7 cellular contexts compared by ENCODE assay signal in the genomic region with DNA sequence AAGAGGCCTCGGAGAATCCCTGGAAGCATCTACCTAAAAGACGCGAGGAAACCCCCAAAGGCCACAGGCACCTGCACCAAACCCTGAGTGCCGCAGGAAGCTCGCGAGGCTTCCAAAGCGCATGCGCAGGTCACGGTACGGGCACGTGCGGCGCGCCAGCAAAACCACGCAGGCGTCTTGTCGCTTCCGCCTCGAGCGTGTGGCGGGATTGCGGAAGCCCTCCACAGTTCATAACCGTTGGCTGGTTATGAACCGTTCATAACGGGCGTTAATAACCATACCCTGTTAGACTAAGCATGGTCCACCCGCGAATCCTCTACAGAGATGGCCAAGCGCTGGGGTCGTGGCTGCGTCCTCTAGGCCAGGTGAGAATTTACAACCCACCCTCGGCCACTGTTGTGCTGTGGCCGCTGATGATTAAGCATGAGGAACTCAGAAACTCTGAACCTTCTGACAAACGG. TPM values are rescaled to one million over a fixed set of nuclear protein-coding genes. Genes with fewer than 3 reads are reported as not detected.
DNase-seq lines count a peak whose midpoint lies in the region; ATAC-seq and TF ChIP-seq lines count a peak whose summit lies in the region.

No MANE protein-coding gene starts in this region.

- WGBS in mammary epithelial cell (ENCODE audit: low coverage, missing lambda C conversion rate), result 81% methylated on average over 20 of the region's 34 CpGs

- no TSS peak for BruUV-seq in mammary epithelial cell (replicated peaks; lab: Mats Ljungman, UMichigan)

- H3K9me3 ChIP-seq in WERI-Rb-1 (ENCODE audit: severe bottlenecking) (no peaks in the 10 kb centered on the region), mammary epithelial cell (replicated peaks; ENCODE audit: insufficient read depth, low read length) (no peaks in the 10 kb centered on the region)

- DNase-seq in HFF-Myc (ENCODE audit: extremely low read depth, low read depth) (peak; percentile 4), WERI-Rb-1 (peak; percentile 74), mammary epithelial cell (peak; percentile 33), lung microvascular endothelial cell (ENCODE audit: low read depth in 2 of 2) (peak; percentile 60 to 74), mesothelial cell of epicardium (ENCODE audit: low spot score in 2 of 2, unreplicated experiment in 2 of 2) (no peak)
- DNase-seq in stimulated activated CD8-positive, alpha-beta memory T cell treated with anti-CD3 and anti-CD28 coated beads, Interleukin-15, amount 100 ng/mL, for 1 hour (ENCODE audit: low read depth), result peak; percentile 68

- in situ Hi-C loops in mammary epithelial cell (cut with MboI; ENCODE audit: low sequenced_read_pairs in 2 of 2), result loop anchor here (5.0 kb wide), 2 partner anchors 155 to 160 kb away; no protein-coding TSS in a partner anchor

- intact Hi-C loops in mammary epithelial cell (cut with micrococcal nuclease), result no loop called here

- no peak overlapping the region for H2AFZ ChIP-seq in mammary epithelial cell (ENCODE audit: low read depth, low read length)

- TF ChIP-seq CTCF in HFF-Myc (IDR thresholded peaks at IDR 0.05; ENCODE audit: low read depth, low read length, missing control alignments), result no peak
- TF ChIP-seq CTCF in WERI-Rb-1 (IDR thresholded peaks at IDR 0.05; ENCODE audit: low read depth, low read length), result no peak
- TF ChIP-seq CTCF in mammary epithelial cell (conservative IDR thresholded peaks at IDR 0.05 in 1 of 2, IDR thresholded peaks at IDR 0.05 in 1 of 2; ENCODE audit: extremely low read depth in 1 of 2, insufficient read depth in 1 of 2, low read depth in 1 of 2, low read length in 2 of 2), result no peak
- no peak for TF ChIP-seq CTCF in mesothelial cell of epicardium (IDR thresholded peaks at IDR 0.05; ENCODE audit: unreplicated experiment)

- H3K27ac ChIP-seq in WERI-Rb-1 (peak overlapping the region; percentile 80), mammary epithelial cell (ENCODE audit: insufficient read depth, low read depth, low read length) (no peak overlapping the region)

- H3K27me3 ChIP-seq in WERI-Rb-1 (ENCODE audit: insufficient read depth, low read depth, severe bottlenecking) (no peaks in the 10 kb centered on the region), mammary epithelial cell (ENCODE audit: insufficient read depth, low read length) (no peaks in the 10 kb centered on the region)

- ATAC-seq in HG03039 (IDR thresholded peaks at IDR 0.05; ENCODE audit: unreplicated experiment), result no peak

- H3K27me3 Mint-ChIP-seq in mesothelial cell of epicardium (ENCODE audit: low read depth), result peaks cover 5% of the 10 kb centered on the region

- no peaks in the 10 kb centered on the region for H3K79me2 ChIP-seq in mammary epithelial cell (ENCODE audit: insufficient read depth, low read length)

- H3K4me3 Mint-ChIP-seq in mesothelial cell of epicardium, result no peak overlapping the region

- H3K9ac ChIP-seq in mammary epithelial cell (ENCODE audit: insufficient read depth, low read length), result no peak overlapping the region

- H3K4me3 ChIP-seq in HFF-Myc (replicated peaks; ENCODE audit: low read depth, low read length) (peak overlapping the region; percentile 28), WERI-Rb-1 (ENCODE audit: low read depth, low read length) (peak overlapping the region; percentile 54), mammary epithelial cell (replicated peaks in 1 of 3; ENCODE audit: insufficient read depth in 1 of 3, low read depth in 2 of 3, low read length in 3 of 3) (no peak overlapping the region)

- no peaks in the 10 kb centered on the region for H3K9me3 Mint-ChIP-seq in mesothelial cell of epicardium

- dilution Hi-C loops in mammary epithelial cell (cut with HindIII; ENCODE audit: low sequenced_read_pairs), result no loop called here

- CTCF ChIA-PET in mammary epithelial cell (lab: Charles Lee; ENCODE audit: low non-redundant PET), result no interaction called here

- H3K27ac Mint-ChIP-seq in mesothelial cell of epicardium, result no peak overlapping the region

- H3K4me1 Mint-ChIP-seq in mesothelial cell of epicardium, result no peaks in the 10 kb centered on the region

- H4K20me1 ChIP-seq in mammary epithelial cell (ENCODE audit: insufficient read depth, low read length), result no peaks in the 10 kb centered on the region

- peaks cover 30% of the 10 kb centered on the region for H3K36me3 ChIP-seq in WERI-Rb-1
- H3K36me3 ChIP-seq in mammary epithelial cell (ENCODE audit: insufficient read depth, low read length), result peaks cover 2% of the 10 kb centered on the region

- peaks cover 9% of the 10 kb centered on the region for H3K4me1 ChIP-seq in mammary epithelial cell (ENCODE audit: insufficient read depth, low read length)

- H3K36me3 Mint-ChIP-seq in mesothelial cell of epicardium, result peaks cover 11% of the 10 kb centered on the region

- H3K4me2 ChIP-seq in mammary epithelial cell (ENCODE audit: insufficient read depth, low read depth, low read length), result no peak overlapping the region

RNA-seq across cellular contexts. Expression of a gene that starts 46.4 kb away (rescaled TPM):
- total RNA-seq in mammary epithelial cell (10 to 100 TPM; 11.3 to 24.4 TPM), lung microvascular endothelial cell (8.3 and 14.9 TPM in 2 replicates), mesothelial cell of epicardium (39.0 to 45.1 TPM (median 41.2 TPM) in 3 replicates)
- 7.0 TPM for polyA plus RNA-seq in mammary epithelial cell
- 48.5 TPM for polyA minus RNA-seq in mammary epithelial cell

RNA-seq across cellular contexts. Expression of a gene that starts 46.9 kb away (rescaled TPM):
- 10 to 100 TPM; 63.3 to 68.0 TPM for total RNA-seq in mammary epithelial cell
- polyA plus RNA-seq in mammary epithelial cell, result 39.5 TPM
- polyA minus RNA-seq in mammary epithelial cell, result 67.6 TPM
- 25.5 and 37.3 TPM in 2 replicates for total RNA-seq in lung microvascular endothelial cell
- total RNA-seq in mesothelial cell of epicardium, result 177 to 183 TPM (median 180 TPM) in 3 replicates

Comparison
In these comparisons a context has a peak if more than half of its experiments do, and no peak if none do; other contexts are left out.
1. DNase-seq: peak in HFF-Myc (single experiment), WERI-Rb-1 (single experiment), mammary epithelial cell (single experiment), lung microvascular endothelial cell (2 of 2) and stimulated activated CD8-positive, alpha-beta memory T cell treated with anti-CD3 and anti-CD28 coated beads, Interleukin-15, amount 100 ng/mL, for 1 hour (single experiment); none in mesothelial cell of epicardium (0 of 2).
2. H3K4me3 ChIP-seq: peak in HFF-Myc (single experiment) and WERI-Rb-1 (single experiment); none in mammary epithelial cell (0 of 3).